9 cellular contexts compared by ENCODE assay signal in the genomic region with DNA sequence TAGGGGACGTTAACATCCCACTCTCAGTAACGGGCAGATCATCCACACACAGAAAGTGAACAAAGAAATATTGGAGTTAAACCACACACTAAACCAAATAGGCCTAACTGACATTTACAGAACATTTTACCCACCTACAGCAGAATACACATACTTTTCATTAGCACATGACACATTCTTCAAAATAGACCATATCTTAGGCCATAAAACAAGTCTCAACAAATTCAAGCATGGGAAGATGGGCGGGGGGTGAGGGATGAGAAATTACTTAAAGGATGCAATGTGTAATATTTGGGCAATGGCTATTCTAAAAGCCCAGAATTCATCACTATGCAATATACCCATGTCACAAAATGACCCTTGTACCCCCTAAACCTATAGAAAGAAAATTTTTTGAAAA.
"Had no signal": no experiment of that assay in that cellular context is flagged by ENCODE, and none has a peak within 500 bp of the region (broad histone marks: within the 10 kb centered on the region; RNA-seq: fewer than 3 reads in every experiment).

No MANE protein-coding gene starts in this region.

- FAIRE-seq: K562 had no signal

- DNase-seq: GM23248, GOT3, H7, HFFc6, IMR-90 had no signal

- H3K4me3 ChIP-seq: GM23248, HAP-1, K562 had no signal

- ATAC-seq: HCT116, K562 had no signal

- H3K4me1 ChIP-seq: HAP-1 had no signal

- H3K27ac ChIP-seq: GM23248, HL-60 had no signal

- H3K36me3 ChIP-seq: HAP-1 had no signal
